ENCODE assay signal across 10 cellular contexts in the genomic region with DNA sequence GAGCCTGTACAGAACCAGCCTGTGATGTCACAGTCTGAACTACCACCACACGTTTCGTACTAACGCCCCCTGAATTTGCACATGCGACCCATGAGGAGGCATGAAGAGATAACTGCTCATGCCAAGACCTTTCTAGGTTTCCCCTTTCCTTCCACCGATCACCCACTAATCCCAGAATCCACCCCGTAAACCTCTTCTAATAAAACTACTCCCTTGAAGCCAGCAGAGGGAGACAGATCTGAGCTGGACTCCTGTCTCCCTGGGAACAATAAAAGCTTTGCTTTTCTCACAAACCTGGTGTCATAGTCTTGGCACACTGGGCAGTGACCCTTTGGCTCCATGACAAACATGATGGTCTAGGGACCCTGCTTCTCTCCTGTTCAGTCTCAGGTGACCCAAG.
A peak's percentile ranks its signal among the peaks of the same experiment; 100 is the strongest.
DNase-seq lines count a peak whose midpoint lies in the region; ATAC-seq and TF ChIP-seq lines count a peak whose summit lies in the region.
"Had no signal": no experiment of that assay in that cellular context is flagged by ENCODE, and none has a peak within 500 bp of the region (broad histone marks: within the 10 kb centered on the region; RNA-seq: fewer than 3 reads in every experiment).

No MANE protein-coding gene starts in this region.

- no peak overlapping the region for H3K27ac Mint-ChIP-seq in stimulated activated naive CD8-positive, alpha-beta T cell treated with anti-CD3 and anti-CD28 coated beads, Interleukin-15, Interleukin-2, amounts not matched to agents 100 ng/mL and 50 ng/mL, for 24 hours
- peak overlapping the region in 1 of 2 donors; percentile 7 for H3K27ac Mint-ChIP-seq in stimulated activated naive CD8-positive, alpha-beta T cell treated with anti-CD3 and anti-CD28 coated beads, Interleukin-15, amount 100 ng/mL, for 72 hours

- no peak for ATAC-seq in stimulated activated naive CD8-positive, alpha-beta T cell treated with anti-CD3 and anti-CD28 coated beads, Interleukin-15, amount 100 ng/mL, for 72 hours
- ATAC-seq in left lung (no peak), HG03025 (IDR thresholded peaks at IDR 0.05; ENCODE audit: low FRiP score, unreplicated experiment) (no peak)
- ATAC-seq in stimulated activated naive CD8-positive, alpha-beta T cell treated with anti-CD3 and anti-CD28 coated beads, Interleukin-15, Interleukin-2, amounts not matched to agents 100 U/mL and 50 U/mL, for 24 hours, result no peak

- DNase-seq in stimulated activated naive CD8-positive, alpha-beta T cell treated with anti-CD3 and anti-CD28 coated beads, Interleukin-15, amount 100 ng/mL, for 72 hours, result no peak
- peak; percentile 31 for DNase-seq in NCI-H226
- peak in 1 of 2 donors; percentile 41 for DNase-seq in cardiac fibroblast (ENCODE audit: low read depth in 2 of 2)
- no peak for DNase-seq in substantia nigra (lab: John Stamatoyannopoulos, UW)
- DNase-seq in left lung, result no peak
- DNase-seq in stimulated activated naive CD8-positive, alpha-beta T cell treated with anti-CD3 and anti-CD28 coated beads, Interleukin-15, Interleukin-2, amounts not matched to agents 100 U/mL and 50 U/mL, for 24 hours, result no peak
- DNase-seq: amniotic stem cell, immature natural killer cell had no signal

- H3K4me1 ChIP-seq in left lung, result no peaks in the 10 kb centered on the region

- no peak overlapping the region for H3K4me3 ChIP-seq in cardiac fibroblast (replicated peaks in 1 of 2; ENCODE audit: low read depth in 2 of 2, low read length in 2 of 2)
- no peak overlapping the region for H3K4me3 ChIP-seq in left lung

- peaks cover 29% of the 10 kb centered on the region for H3K4me1 Mint-ChIP-seq in stimulated activated naive CD8-positive, alpha-beta T cell treated with anti-CD3 and anti-CD28 coated beads, Interleukin-15, Interleukin-2, amounts not matched to agents 100 ng/mL and 50 ng/mL, for 24 hours (ENCODE audit: low read depth)
- peaks cover 29% of the 10 kb centered on the region for H3K4me1 Mint-ChIP-seq in stimulated activated naive CD8-positive, alpha-beta T cell treated with anti-CD3 and anti-CD28 coated beads, Interleukin-15, amount 100 ng/mL, for 72 hours

- TF ChIP-seq CTCF in cardiac fibroblast (IDR thresholded peaks at IDR 0.05; ENCODE audit: low read depth, low read length) (peak; percentile 45), left lung (IDR thresholded peaks at IDR 0.05) (no peak)

- H3K27ac ChIP-seq in substantia nigra (ENCODE audit: low read depth, low read length, poor library complexity, severe bottlenecking) (no peak overlapping the region), left lung (no peak overlapping the region)

- intact Hi-C loops in left lung (cut with DNase I), result no loop called here

- H3K4me3 Mint-ChIP-seq in stimulated activated naive CD8-positive, alpha-beta T cell treated with anti-CD3 and anti-CD28 coated beads, Interleukin-15, Interleukin-2, amounts not matched to agents 100 ng/mL and 50 ng/mL, for 24 hours, result peak overlapping the region; percentile 15
- H3K4me3 Mint-ChIP-seq in stimulated activated naive CD8-positive, alpha-beta T cell treated with anti-CD3 and anti-CD28 coated beads, Interleukin-15, amount 100 ng/mL, for 72 hours, result no peak overlapping the region

- peaks cover 4% of the 10 kb centered on the region for H3K36me3 Mint-ChIP-seq in stimulated activated naive CD8-positive, alpha-beta T cell treated with anti-CD3 and anti-CD28 coated beads, Interleukin-15, Interleukin-2, amounts not matched to agents 100 ng/mL and 50 ng/mL, for 24 hours (ENCODE audit: low read depth)
- H3K36me3 Mint-ChIP-seq: immature natural killer cell had no signal

- H3K9me3 Mint-ChIP-seq in stimulated activated naive CD8-positive, alpha-beta T cell treated with anti-CD3 and anti-CD28 coated beads, Interleukin-15, Interleukin-2, amounts not matched to agents 100 ng/mL and 50 ng/mL, for 24 hours, result peaks cover 4% of the 10 kb centered on the region
- no peaks in the 10 kb centered on the region for H3K9me3 Mint-ChIP-seq in stimulated activated naive CD8-positive, alpha-beta T cell treated with anti-CD3 and anti-CD28 coated beads, Interleukin-15, amount 100 ng/mL, for 72 hours

- no peaks in the 10 kb centered on the region for H3K9me3 ChIP-seq in left lung

- peaks cover 38% of the 10 kb centered on the region for H3K27me3 Mint-ChIP-seq in stimulated activated naive CD8-positive, alpha-beta T cell treated with anti-CD3 and anti-CD28 coated beads, Interleukin-15, Interleukin-2, amounts not matched to agents 100 ng/mL and 50 ng/mL, for 24 hours
- H3K27me3 Mint-ChIP-seq in stimulated activated naive CD8-positive, alpha-beta T cell treated with anti-CD3 and anti-CD28 coated beads, Interleukin-15, amount 100 ng/mL, for 72 hours, result peaks cover 46% of the 10 kb centered on the region

- peaks cover 9 to 29% of the 10 kb centered on the region in 2 donors for H3K27me3 ChIP-seq in left lung

- no peaks in the 10 kb centered on the region for H3K36me3 ChIP-seq in left lung
